17 cellular contexts compared by ENCODE assay signal in genomic region chr10:78313047-78313381, GRCh38.
"Had no signal": no experiment of that assay in that cellular context is flagged by ENCODE, and none has a peak within 500 bp of the region (broad histone marks: within the 10 kb centered on the region; RNA-seq: fewer than 3 reads in every experiment).

No MANE protein-coding gene starts in this region.

- H3K27me3 Mint-ChIP-seq: activated CD4-positive, alpha-beta memory T cell treated with anti-CD3 and anti-CD28 coated beads for 36 hours; stimulated activated naive CD8-positive, alpha-beta T cell treated with anti-CD3 and anti-CD28 coated beads, Interleukin-15, amount 100 ng/mL, for 72 hours; T-helper 17 cell had no signal

- H3K27me3 ChIP-seq: heart right ventricle, neural progenitor cell, upper lobe of right lung had no signal

- H3K27ac ChIP-seq: neural progenitor cell, upper lobe of right lung had no signal

- H3K36me3 Mint-ChIP-seq: activated CD4-positive, alpha-beta memory T cell treated with anti-CD3 and anti-CD28 coated beads for 36 hours; activated naive CD4-positive, alpha-beta T cell treated with anti-CD3 and anti-CD28 coated beads, Interleukin-2, amount 10 ng/mL, durations not matched to agents 7 days and 5 days; memory B cell; naive thymus-derived CD8-positive, alpha-beta T cell; neural progenitor cell had no signal

- H3K9me3 ChIP-seq: upper lobe of right lung had no signal

- H3K4me3 Mint-ChIP-seq: activated CD4-positive, alpha-beta memory T cell treated with anti-CD3 and anti-CD28 coated beads for 36 hours; activated naive CD4-positive, alpha-beta T cell treated with anti-CD3 and anti-CD28 coated beads, Interleukin-2, amount 10 ng/mL, durations not matched to agents 7 days and 5 days; activated T-cell treated with anti-CD3 and anti-CD28 coated beads, Interleukin-2, amount 50 U/mL, for 72 hours; endodermal cell; memory B cell; naive thymus-derived CD8-positive, alpha-beta T cell; neural progenitor cell; stimulated activated naive CD8-positive, alpha-beta T cell treated with anti-CD3 and anti-CD28 coated beads, Interleukin-15, amount 100 ng/mL, for 72 hours; T-helper 17 cell had no signal

- H3K4me1 Mint-ChIP-seq: activated naive CD4-positive, alpha-beta T cell treated with anti-CD3 and anti-CD28 coated beads, Interleukin-2, amount 10 ng/mL, durations not matched to agents 7 days and 5 days; endodermal cell; memory B cell; stimulated activated naive CD8-positive, alpha-beta T cell treated with anti-CD3 and anti-CD28 coated beads, Interleukin-15, amount 100 ng/mL, for 72 hours had no signal

- H3K27ac Mint-ChIP-seq: activated CD4-positive, alpha-beta memory T cell treated with anti-CD3 and anti-CD28 coated beads for 36 hours; activated naive CD4-positive, alpha-beta T cell treated with anti-CD3 and anti-CD28 coated beads, Interleukin-2, amount 10 ng/mL, durations not matched to agents 7 days and 5 days; activated T-cell treated with anti-CD3 and anti-CD28 coated beads, Interleukin-2, amount 50 U/mL, for 72 hours; endodermal cell; memory B cell; neural progenitor cell; stimulated activated naive CD8-positive, alpha-beta T cell treated with anti-CD3 and anti-CD28 coated beads, Interleukin-15, amount 100 ng/mL, for 72 hours had no signal

- H3K4me2 ChIP-seq: neural progenitor cell had no signal

- H3K9me3 Mint-ChIP-seq: activated CD4-positive, alpha-beta memory T cell treated with anti-CD3 and anti-CD28 coated beads for 36 hours; activated naive CD4-positive, alpha-beta T cell treated with anti-CD3 and anti-CD28 coated beads, Interleukin-2, amount 10 ng/mL, durations not matched to agents 7 days and 5 days; endodermal cell; memory B cell; naive thymus-derived CD8-positive, alpha-beta T cell had no signal

- H3K36me3 ChIP-seq: heart right ventricle, neural progenitor cell, upper lobe of right lung had no signal

- DNase-seq: activated CD4-positive, alpha-beta memory T cell treated with anti-CD3 and anti-CD28 coated beads for 36 hours; activated CD4-positive, alpha-beta T cell treated with anti-CD3 and anti-CD28 coated beads for 48 hours; activated naive CD4-positive, alpha-beta T cell treated with anti-CD3 and anti-CD28 coated beads, Interleukin-2, amount 10 ng/mL, durations not matched to agents 7 days and 5 days; activated T-cell treated with anti-CD3 and anti-CD28 coated beads, Interleukin-2, amount 50 U/mL, for 72 hours; amygdala; cerebellar nuclear complex; heart right ventricle; stimulated activated CD4-positive, alpha-beta T cell treated with anti-CD3 and anti-CD28 coated beads, Interleukin-1b, Interleukin-23, amount 100 ng/mL, for 48 hours; stimulated activated naive CD8-positive, alpha-beta T cell treated with anti-CD3 and anti-CD28 coated beads, Interleukin-15, amount 100 ng/mL, for 72 hours; SW 1271; T-helper 17 cell; upper lobe of right lung had no signal

- ATAC-seq: activated T-cell treated with anti-CD3 and anti-CD28 coated beads, Interleukin-2, amount 50 U/mL, for 72 hours; naive thymus-derived CD8-positive, alpha-beta T cell; stimulated activated naive CD8-positive, alpha-beta T cell treated with anti-CD3 and anti-CD28 coated beads, Interleukin-15, amount 100 ng/mL, for 72 hours; T-helper 17 cell; upper lobe of right lung had no signal

- H3K9ac ChIP-seq: neural progenitor cell had no signal

- H2AFZ ChIP-seq: neural progenitor cell had no signal

- H3K4me3 ChIP-seq: coronary artery, heart right ventricle, neural progenitor cell, upper lobe of right lung had no signal
